24 cellular contexts compared by ENCODE assay signal in genomic region chr16:72517154-72517553, GRCh38.
"Had no signal": no experiment of that assay in that cellular context is flagged by ENCODE, and none has a peak within 500 bp of the region (broad histone marks: within the 10 kb centered on the region; RNA-seq: fewer than 3 reads in every experiment).

No MANE protein-coding gene starts in this region.

- H3K9me3 ChIP-seq: esophagus squamous epithelium, gastrocnemius medialis, prostate gland, stomach, thyroid gland had no signal

- H3K27me3 ChIP-seq: dorsolateral prefrontal cortex, esophagus squamous epithelium, gastrocnemius medialis, left lung, stomach, thyroid gland had no signal

- DNase-seq: caudate nucleus; dorsolateral prefrontal cortex; effector CD4-positive, alpha-beta T cell; esophagus squamous epithelium; gastrocnemius medialis; head of caudate nucleus; left cardiac atrium; left lung; mesendoderm; midbrain; naive thymus-derived CD8-positive, alpha-beta T cell; nephron progenitor cell; nucleus accumbens; right cardiac atrium; stimulated activated CD4-positive, alpha-beta T cell treated with anti-CD3 and anti-CD28 coated beads, Interleukin-12 subunit alpha, Interleukin-12 subunit beta, amount 100 ng/mL, for 4 hours; stimulated activated CD4-positive, alpha-beta T cell treated with anti-CD3 and anti-CD28 coated beads, Interleukin-1b, Interleukin-23, amount 100 ng/mL, for 48 hours; stimulated activated CD4-positive, alpha-beta T cell treated with anti-CD3 and anti-CD28 coated beads, Interleukin-4, amount 100 ng/mL, for 1 hour; stimulated activated naive CD4-positive, alpha-beta T cell treated with Interleukin-2 at 50 U/mL for 16 hours; stomach; thyroid gland; trophoblast cell had no signal

- H3K4me2 ChIP-seq: smooth muscle cell had no signal

- FAIRE-seq: colon had no signal

- H3K27ac ChIP-seq: dorsolateral prefrontal cortex, esophagus squamous epithelium, gastrocnemius medialis, left lung, prostate gland, stomach, thyroid gland had no signal

- H3K4me3 ChIP-seq: dorsolateral prefrontal cortex, esophagus squamous epithelium, gastrocnemius medialis, left lung, prostate gland, smooth muscle cell, stomach, thyroid gland had no signal

- H3K4me1 ChIP-seq: esophagus squamous epithelium, gastrocnemius medialis, left lung, prostate gland, stomach, thyroid gland had no signal

- H3K36me3 ChIP-seq: esophagus squamous epithelium, gastrocnemius medialis, left lung, prostate gland, stomach, thyroid gland had no signal
